In genomic region chr3:54065140-54065539, GRCh38 we compare ENCODE assay signal across 1 cellular context.
TF ChIP-seq lines count a peak whose summit lies in the region.

No MANE protein-coding gene starts in this region.

TF ChIP-seq in HepG2, 621 proteins besides CTCF, POLR2A, EP300 and RAD21:
- no peak for TF ChIP-seq DMTF1 (CRISPR knock-in tag; IDR thresholded peaks at IDR 0.05)
- no peak for TF ChIP-seq ZNF326 (CRISPR knock-in tag; IDR thresholded peaks at IDR 0.05; ENCODE audit: borderline replicate concordance)
- no peak for TF ChIP-seq ZSCAN9 (CRISPR knock-in tag; IDR thresholded peaks at IDR 0.05; ENCODE audit: borderline replicate concordance)
- no peak for TF ChIP-seq GATA4 (IDR thresholded peaks at IDR 0.05; ENCODE audit: borderline replicate concordance, low read depth)
- TF ChIP-seq ZNF460 (CRISPR knock-in tag; IDR thresholded peaks at IDR 0.05; ENCODE audit: borderline replicate concordance), result no peak
